8 cellular contexts compared by ENCODE assay signal in genomic region chrX:9995855-9996339, GRCh38. TPM values are rescaled to one million over a fixed set of nuclear protein-coding genes. Genes with fewer than 3 reads are reported as not detected.
DNase-seq lines count a peak whose midpoint lies in the region; ATAC-seq and TF ChIP-seq lines count a peak whose summit lies in the region.

No MANE protein-coding gene starts in this region.

- H2AFZ ChIP-seq in H9 (ENCODE audit: low read length), result no peak overlapping the region

- no peak overlapping the region for H3K23ac ChIP-seq in H9 (ENCODE audit: insufficient read length, low read depth, low read length)

- H4K8ac ChIP-seq in H9 (replicated peaks; ENCODE audit: insufficient read length, low read depth, low read length), result no peak overlapping the region

- H3K9me3 Mint-ChIP-seq in H9, result peaks cover 65 to 68% of the 10 kb centered on the region in 2 experiments
- no peaks in the 10 kb centered on the region for H3K9me3 Mint-ChIP-seq in activated CD4-positive, alpha-beta T cell treated with anti-CD3 and anti-CD28 coated beads for 36 hours (ENCODE audit: low read depth)
- H3K9me3 Mint-ChIP-seq in central memory CD8-positive, alpha-beta T cell, result no peaks in the 10 kb centered on the region

- intact Hi-C loops in activated CD4-positive, alpha-beta T cell treated with anti-CD3 and anti-CD28 coated beads for 36 hours (cut with DNase I, micrococcal nuclease), result loop anchor here (1.0 to 5.0 kb wide), 5 partner anchors 111 to 1179 kb away; no protein-coding TSS in a partner anchor
- intact Hi-C loops in left colon (cut with DNase I, micrococcal nuclease), result loop anchor here (5.0 to 10.0 kb wide), 2 partner anchors 119 to 121 kb away; no protein-coding TSS in a partner anchor

- no peak overlapping the region for H3K9ac ChIP-seq in H9 (ENCODE audit: extremely low read depth, insufficient read length, low read length)

- ATAC-seq in activated CD4-positive, alpha-beta T cell treated with anti-CD3 and anti-CD28 coated beads for 36 hours, result peak; percentile 45
- no peak for ATAC-seq in central memory CD8-positive, alpha-beta T cell (replicated peaks; ENCODE audit: extremely low read depth, poor library complexity, severe bottlenecking)
- ATAC-seq in left colon (peak; percentile 93), HG03521 (IDR thresholded peaks at IDR 0.05; ENCODE audit: unreplicated experiment) (no peak)

- H2BK5ac ChIP-seq in H9 (ENCODE audit: insufficient read length, low read length), result no peak overlapping the region

- H3K18ac ChIP-seq in H9 (ENCODE audit: insufficient read length, low read depth, low read length), result no peak overlapping the region

- 0 out of 4 replicates have a peak, but pooled peaks cover 0 to 3% of the 10 kb centered on the region in 2 experiments for H3K4me1 Mint-ChIP-seq in H9
- peaks cover 21% of the 10 kb centered on the region for H3K4me1 Mint-ChIP-seq in activated CD4-positive, alpha-beta T cell treated with anti-CD3 and anti-CD28 coated beads for 36 hours
- no peaks in the 10 kb centered on the region for H3K4me1 Mint-ChIP-seq in central memory CD8-positive, alpha-beta T cell

- H3K9me3 ChIP-seq in H9 (ENCODE audit: control insufficient read depth, low read depth, low read length), result no peaks in the 10 kb centered on the region

- peak; percentile 99 for TF ChIP-seq CTCF in H9 (conservative IDR thresholded peaks at IDR 0.05)

- H3K79me1 ChIP-seq in H9 (ENCODE audit: insufficient read depth, low read depth, low read length, poor library complexity, severe bottlenecking), result no peaks in the 10 kb centered on the region

- no peak overlapping the region for H3K27ac Mint-ChIP-seq in H9
- H3K27ac Mint-ChIP-seq in activated CD4-positive, alpha-beta T cell treated with anti-CD3 and anti-CD28 coated beads for 36 hours, result no peak overlapping the region
- no peak overlapping the region for H3K27ac Mint-ChIP-seq in central memory CD8-positive, alpha-beta T cell (ENCODE audit: low read depth)

- H3K4ac ChIP-seq in H9 (ENCODE audit: low read depth, low read length), result no peak overlapping the region

- H2BK12ac ChIP-seq in H9 (ENCODE audit: insufficient read length, low read depth, low read length), result no peak overlapping the region

- no peak overlapping the region for H2BK120ac ChIP-seq in H9 (ENCODE audit: low read depth, low read length, poor library complexity, severe bottlenecking)

- H4K20me1 ChIP-seq in H9 (ENCODE audit: control insufficient read depth, insufficient read depth, insufficient read length), result no peaks in the 10 kb centered on the region

- peaks cover 6 to 26% (median 24%) of the 10 kb centered on the region in 3 experiments; a peak in 6 of 7 replicates for H3K36me3 Mint-ChIP-seq in H9 (ENCODE audit: insufficient read depth in 1 of 3, low read depth in 3 of 3)
- no peaks in the 10 kb centered on the region for H3K36me3 Mint-ChIP-seq in activated CD4-positive, alpha-beta T cell treated with anti-CD3 and anti-CD28 coated beads for 36 hours (ENCODE audit: low read depth)
- H3K36me3 Mint-ChIP-seq in central memory CD8-positive, alpha-beta T cell (ENCODE audit: insufficient read depth), result no peaks in the 10 kb centered on the region

- no peak overlapping the region for H4K5ac ChIP-seq in H9 (ENCODE audit: insufficient read length, low read depth, low read length)

- no peak overlapping the region for H4K91ac ChIP-seq in H9 (ENCODE audit: insufficient read length, low read depth, low read length)

- no peaks in the 10 kb centered on the region for H3K27me3 ChIP-seq in H9 (ENCODE audit: insufficient read depth, low read length)

- no peak overlapping the region for H3K4me2 ChIP-seq in H9 (ENCODE audit: insufficient read depth, insufficient read length, low read length)

- no peak overlapping the region for H2AK5ac ChIP-seq in H9 (ENCODE audit: insufficient read length, low read length)

- H3K56ac ChIP-seq in H9 (ENCODE audit: insufficient read length, low read depth, low read length), result no peak overlapping the region

- no peak overlapping the region for H3K14ac ChIP-seq in H9 (ENCODE audit: insufficient read depth, low read length)

- H3K27me3 Mint-ChIP-seq in H9 (ENCODE audit: low read depth), result no peaks in the 10 kb centered on the region; the same call in 1 of the 2 replicates
- H3K27me3 Mint-ChIP-seq in activated CD4-positive, alpha-beta T cell treated with anti-CD3 and anti-CD28 coated beads for 36 hours, result no peaks in the 10 kb centered on the region
- no peaks in the 10 kb centered on the region for H3K27me3 Mint-ChIP-seq in central memory CD8-positive, alpha-beta T cell

- H2BK15ac ChIP-seq in H9 (ENCODE audit: low read depth, low read length), result no peak overlapping the region

- H2BK20ac ChIP-seq in H9 (ENCODE audit: low read depth, low read length, poor library complexity, severe bottlenecking), result no peak overlapping the region

- no peaks in the 10 kb centered on the region for H3K23me2 ChIP-seq in H9 (ENCODE audit: insufficient read length, low read depth, low read length, poor library complexity, severe bottlenecking)

- WGBS in H9 (ENCODE audit: extremely low coverage, insufficient read length, low lambda C conversion rate), result no CpG with 5 or more reads among the region's 18 CpGs

- no peak overlapping the region for H3K27ac ChIP-seq in H9 (ENCODE audit: insufficient read length, low read depth, low read length)

- H3K4me3 Mint-ChIP-seq in H9, result no peak overlapping the region
- H3K4me3 Mint-ChIP-seq in activated CD4-positive, alpha-beta T cell treated with anti-CD3 and anti-CD28 coated beads for 36 hours, result no peak overlapping the region
- H3K4me3 Mint-ChIP-seq in central memory CD8-positive, alpha-beta T cell, result no peak overlapping the region

- H3T11ph ChIP-seq in H9 (ENCODE audit: low read length), result no peak overlapping the region

- H3K79me2 ChIP-seq in H9 (ENCODE audit: insufficient read depth, low read length), result no peaks in the 10 kb centered on the region

- no peaks in the 10 kb centered on the region for H3K4me1 ChIP-seq in H9 (ENCODE audit: insufficient read depth, low read length)

- DNase-seq in EH (ENCODE audit: low read depth) (peak; percentile 83), H9 (peak; percentile 73), NCI-H2029 treated with DMSO at 0.1 percent for 48 hours (lab: John Stamatoyannopoulos, UW) (peak; percentile 26), left colon (peak; percentile 72 to 90)
- DNase-seq in activated CD4-positive, alpha-beta T cell treated with anti-CD3 and anti-CD28 coated beads for 36 hours, result peak; percentile 82
- peak; percentile 56 to 64 for DNase-seq in central memory CD8-positive, alpha-beta T cell (ENCODE audit: low spot score in 2 of 2)
- DNase-seq in stimulated activated CD4-positive, alpha-beta T cell treated with anti-CD3 and anti-CD28 coated beads, Interleukin-4, amount 100 ng/mL, for 24 hours, result peak; percentile 75

- CTCF ChIA-PET in activated CD4-positive, alpha-beta T cell treated with anti-CD3 and anti-CD28 coated beads for 36 hours (lab: Charles Lee), result interaction anchor here (0.6 to 6.3 kb wide), 5 partner anchors 21 to 149 kb away, joined by 3 to 100 read pairs (median 3); no protein-coding TSS in a partner anchor

- POLR2A ChIA-PET in activated CD4-positive, alpha-beta T cell treated with anti-CD3 and anti-CD28 coated beads for 36 hours (lab: Charles Lee), result no interaction called here

RNA-seq across cellular contexts. Expression of gene CLDN34, which starts 28.7 kb away (rescaled TPM):
- total RNA-seq in H9 (2021) (0.31 and 0.39 TPM in 2 replicates), left colon (1 to 10 TPM in 1 of 2 donors, under 1 TPM in 1; 0.89 to 1.1 TPM)
- not detected for total RNA-seq in activated CD4-positive, alpha-beta T cell treated with anti-CD3 and anti-CD28 coated beads for 36 hours

Comparison
In these comparisons a context has a peak if more than half of its experiments do, and no peak if none do; other contexts are left out.
1. DNase-seq: peak in every context shown above with its lines; median percentile 83 in EH; 82 in activated CD4-positive, alpha-beta T cell treated with anti-CD3 and anti-CD28 coated beads for 36 hours; 81 in left colon; 75 in stimulated activated CD4-positive, alpha-beta T cell treated with anti-CD3 and anti-CD28 coated beads, Interleukin-4, amount 100 ng/mL, for 24 hours; 73 in H9; 60 in central memory CD8-positive, alpha-beta T cell; 26 in NCI-H2029 treated with DMSO at 0.1 percent for 48 hours.
2. ATAC-seq: peak in activated CD4-positive, alpha-beta T cell treated with anti-CD3 and anti-CD28 coated beads for 36 hours (single experiment) and left colon (single experiment); none in central memory CD8-positive, alpha-beta T cell (single experiment) and HG03521 (single experiment).